ENCODE assay signal across 29 cellular contexts in the genomic region with DNA sequence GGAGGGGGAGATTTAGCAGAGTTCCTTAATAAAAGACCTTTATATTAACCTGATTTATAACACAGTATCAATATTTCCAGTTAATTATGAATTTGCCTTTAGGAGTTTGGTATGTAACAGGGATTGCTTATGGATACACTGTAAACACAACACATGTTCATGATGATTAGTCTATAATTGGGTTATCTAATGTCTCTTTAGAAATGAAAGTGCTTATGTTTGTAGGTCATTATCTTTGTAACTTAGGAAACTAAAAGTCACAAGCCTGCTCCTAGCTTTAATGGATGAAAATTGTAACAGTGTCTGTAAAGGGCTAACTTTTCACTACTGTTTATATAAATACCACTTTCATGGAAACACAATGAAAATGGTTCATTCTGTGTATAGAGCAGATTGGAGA. TPM values are rescaled to one million over a fixed set of nuclear protein-coding genes. Genes with fewer than 3 reads are reported as not detected.
"Had no signal": no experiment of that assay in that cellular context is flagged by ENCODE, and none has a peak within 500 bp of the region (broad histone marks: within the 10 kb centered on the region; RNA-seq: fewer than 3 reads in every experiment).

No MANE protein-coding gene starts in this region.

- H3K9me3 Mint-ChIP-seq: activated B cell treated with CpG ODN at 0.5 μM for 24 hours; activated CD4-positive, alpha-beta T cell treated with anti-CD3 and anti-CD28 coated beads, Interleukin-2, amount 10 ng/mL, durations not matched to agents 24 days and 14 days; activated T-cell treated with anti-CD3 and anti-CD28 coated beads, Interleukin-2, amount 50 U/mL, for 24 hours; activated T-helper 1 cell treated with anti-CD3 and anti-CD28 coated beads, Interleukin-12 subunit alpha, Interleukin-12 subunit beta, Interleukin-2, Interleukin-4 antibody, amounts not matched to agents 30 ng/mL and 10 ng/mL and 1 ng/mL, durations not matched to agents 14 hours and 24 hours and 36 hours had no signal

- H3K27me3 ChIP-seq: brain microvascular endothelial cell, cardiac muscle cell had no signal

- ATAC-seq: activated CD8-positive, alpha-beta memory T cell treated with anti-CD3 and anti-CD28 coated beads, Interleukin-2, amount 10 ng/mL, durations not matched to agents 7 days and 5 days; K562; Panc1; T-helper 17 cell had no signal

- H3K36me3 Mint-ChIP-seq: activated CD8-positive, alpha-beta memory T cell treated with anti-CD3 and anti-CD28 coated beads, Interleukin-2, amount 10 ng/mL, durations not matched to agents 7 days and 5 days; activated naive CD8-positive, alpha-beta T cell had no signal

- DNase-seq: activated B cell treated with CpG ODN at 0.5 μM for 24 hours; activated CD4-positive, alpha-beta T cell treated with anti-CD3 and anti-CD28 coated beads for 1 hour; activated CD4-positive, alpha-beta T cell treated with anti-CD3 and anti-CD28 coated beads, Interleukin-2, amount 10 ng/mL, durations not matched to agents 24 days and 14 days; activated CD4-positive, alpha-beta T cell treated with anti-CD3 and anti-CD28 coated beads, Interleukin-2, amount 50 U/mL, for 48 hours; activated CD8-positive, alpha-beta memory T cell treated with anti-CD3 and anti-CD28 coated beads, Interleukin-2, amount 10 ng/mL, durations not matched to agents 7 days and 5 days; activated effector memory CD4-positive, alpha-beta T cell treated with Interleukin-2 at 50 U/mL for 16 hours; activated naive CD4-positive, alpha-beta T cell; activated T-cell treated with anti-CD3 and anti-CD28 coated beads, Interleukin-2, amount 50 U/mL, for 24 hours; amygdala; brain microvascular endothelial cell; cerebellar nuclear complex; Karpas-422; MM.1S; NCI-H1105 treated with DMSO at 0.1 percent for 48 hours; NCI-H1436 treated with DMSO at 0.1 percent for 48 hours; NCI-H187; NCI-H2081 treated with DMSO at 0.1 percent for 48 hours; NCI-H2171 treated with DMSO at 0.1 percent for 48 hours; NCI-H226; RPMI8226; SHP77; T-helper 17 cell; T1000 had no signal

- H3K36me3 ChIP-seq: brain microvascular endothelial cell, cardiac muscle cell had no signal

- H3K27ac ChIP-seq: brain microvascular endothelial cell, cardiac muscle cell had no signal

- H3K27ac Mint-ChIP-seq: activated B cell treated with CpG ODN at 0.5 μM for 24 hours; activated CD4-positive, alpha-beta T cell treated with anti-CD3 and anti-CD28 coated beads, Interleukin-2, amount 10 ng/mL, durations not matched to agents 24 days and 14 days; activated CD8-positive, alpha-beta memory T cell treated with anti-CD3 and anti-CD28 coated beads, Interleukin-2, amount 10 ng/mL, durations not matched to agents 7 days and 5 days; activated naive CD8-positive, alpha-beta T cell; activated T-cell treated with anti-CD3 and anti-CD28 coated beads, Interleukin-2, amount 50 U/mL, for 24 hours; activated T-helper 1 cell treated with anti-CD3 and anti-CD28 coated beads, Interleukin-12 subunit alpha, Interleukin-12 subunit beta, Interleukin-2, Interleukin-4 antibody, amounts not matched to agents 30 ng/mL and 10 ng/mL and 1 ng/mL, durations not matched to agents 14 hours and 24 hours and 36 hours; T-helper 17 cell had no signal

- H3K4me3 ChIP-seq: cardiac muscle cell, K562 had no signal

RNA-seq across cellular contexts. Expression of gene PDE3A, which starts 9.4 kb away (rescaled TPM):
- total RNA-seq: activated B cell treated with CpG ODN at 0.5 μM for 24 hours; activated CD4-positive, alpha-beta T cell treated with anti-CD3 and anti-CD28 coated beads, Interleukin-2, amount 10 ng/mL, durations not matched to agents 24 days and 14 days; activated CD8-positive, alpha-beta memory T cell treated with anti-CD3 and anti-CD28 coated beads, Interleukin-2, amount 10 ng/mL, durations not matched to agents 7 days and 5 days; activated T-helper 1 cell treated with anti-CD3 and anti-CD28 coated beads, Interleukin-12 subunit alpha, Interleukin-12 subunit beta, Interleukin-2, Interleukin-4 antibody, amounts not matched to agents 30 ng/mL and 10 ng/mL and 1 ng/mL, durations not matched to agents 14 hours and 24 hours and 36 hours; OCI-LY7 had no signal
- polyA plus RNA-seq: K562 had no signal
